Comparison of ENCODE assay signal across 19 cellular contexts in the genomic region with DNA sequence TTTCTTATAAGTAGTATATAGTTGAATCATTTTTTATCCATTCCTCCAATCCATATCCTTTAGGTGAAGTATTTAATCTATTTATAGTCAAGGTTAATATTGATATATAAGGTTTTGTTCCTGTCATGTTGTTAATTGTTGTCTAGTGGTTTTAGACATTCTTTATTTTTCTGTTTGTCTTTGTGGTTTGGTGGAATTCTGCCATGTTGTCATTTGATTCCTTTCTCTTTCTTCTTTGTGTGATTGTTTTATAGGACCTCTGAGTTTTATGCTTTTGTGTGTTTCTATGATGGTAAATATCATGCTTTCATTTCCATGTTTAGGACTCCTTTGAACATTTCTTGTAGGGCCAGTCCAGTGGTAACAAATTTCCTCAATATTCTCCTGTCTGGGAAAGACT.
"Had no signal": no experiment of that assay in that cellular context is flagged by ENCODE, and none has a peak within 500 bp of the region (broad histone marks: within the 10 kb centered on the region; RNA-seq: fewer than 3 reads in every experiment).

No MANE protein-coding gene starts in this region.

- H3K4me3 Mint-ChIP-seq: memory B cell; mesothelial cell of epicardium; natural killer cell treated with Interleukin-12 subunit alpha and Interleukin-12 subunit beta and Interleukin-15 and Interleukin-18, amount 100 ng/mL, for 72 hours; neural progenitor cell; stimulated activated naive B cell treated with anti-CD40 and anti-IgM and Interleukin-4, amounts not matched to agents 10 μg/mL and 1 μg/mL and 100 μg/mL, for 72 hours; stimulated activated naive CD8-positive, alpha-beta T cell treated with anti-CD3 and anti-CD28 coated beads, Interleukin-15, amount 100 ng/mL, for 72 hours had no signal

- H3K27ac Mint-ChIP-seq: memory B cell; mesothelial cell of epicardium; natural killer cell treated with Interleukin-12 subunit alpha and Interleukin-12 subunit beta and Interleukin-15 and Interleukin-18, amount 100 ng/mL, for 72 hours; neural progenitor cell; stimulated activated naive B cell treated with anti-CD40 and anti-IgM and Interleukin-4, amounts not matched to agents 10 μg/mL and 1 μg/mL and 100 μg/mL, for 72 hours; stimulated activated naive CD8-positive, alpha-beta T cell treated with anti-CD3 and anti-CD28 coated beads, Interleukin-15, amount 100 ng/mL, for 72 hours had no signal

- H3K4me3 ChIP-seq: heart right ventricle, left ventricle myocardium inferior, lower lobe of right lung, neural progenitor cell, ovary, right lobe of liver, testis, tibial nerve had no signal

- H3K4me1 Mint-ChIP-seq: memory B cell; neural progenitor cell; stimulated activated naive B cell treated with anti-CD40 and anti-IgM and Interleukin-4, amounts not matched to agents 10 μg/mL and 1 μg/mL and 100 μg/mL, for 72 hours; stimulated activated naive CD8-positive, alpha-beta T cell treated with anti-CD3 and anti-CD28 coated beads, Interleukin-15, amount 100 ng/mL, for 72 hours had no signal

- DNase-seq: effector memory CD4-positive, alpha-beta T cell; heart right ventricle; left cardiac atrium; left ventricle myocardium inferior; lower lobe of right lung; nucleus accumbens; ovary; right lobe of liver; stimulated activated CD4-positive, alpha-beta T cell treated with anti-CD3 and anti-CD28 coated beads, Interleukin-2, amount 100 ng/mL, for 24 hours; stimulated activated CD4-positive, alpha-beta T cell treated with anti-CD3 and anti-CD28 coated beads, Interleukin-4, amount 100 ng/mL, for 4 hours; stimulated activated naive B cell treated with anti-CD40 and anti-IgM and Interleukin-4, amounts not matched to agents 10 μg/mL and 1 μg/mL and 100 μg/mL, for 72 hours; stimulated activated naive CD8-positive, alpha-beta T cell treated with anti-CD3 and anti-CD28 coated beads, Interleukin-15, amount 100 ng/mL, for 72 hours; testis had no signal

- H3K4me1 ChIP-seq: heart right ventricle, left ventricle myocardium inferior, lower lobe of right lung, right lobe of liver, testis, tibial nerve had no signal

- H3K9me3 ChIP-seq: lower lobe of right lung, ovary, testis, tibial nerve had no signal

- H3K36me3 Mint-ChIP-seq: memory B cell; mesothelial cell of epicardium; neural progenitor cell; stimulated activated naive B cell treated with anti-CD40 and anti-IgM and Interleukin-4, amounts not matched to agents 10 μg/mL and 1 μg/mL and 100 μg/mL, for 72 hours had no signal

- H3K27ac ChIP-seq: heart right ventricle, left ventricle myocardium inferior, lower lobe of right lung, neural progenitor cell, ovary, right lobe of liver, testis, tibial nerve had no signal

- H3K36me3 ChIP-seq: heart right ventricle, left ventricle myocardium inferior, lower lobe of right lung, neural progenitor cell, ovary, right lobe of liver, tibial nerve had no signal

- ATAC-seq: esophagus mucosa; heart right ventricle; left cardiac atrium; lower lobe of right lung; natural killer cell treated with Interleukin-12 subunit alpha and Interleukin-12 subunit beta and Interleukin-15 and Interleukin-18, amount 100 ng/mL, for 72 hours; right lobe of liver; stimulated activated naive B cell treated with anti-CD40 and anti-IgM and Interleukin-4, amounts not matched to agents 10 μg/mL and 1 μg/mL and 100 μg/mL, for 72 hours; stimulated activated naive CD8-positive, alpha-beta T cell treated with anti-CD3 and anti-CD28 coated beads, Interleukin-15, amount 100 ng/mL, for 72 hours had no signal

- H3K27me3 Mint-ChIP-seq: memory B cell; natural killer cell treated with Interleukin-12 subunit alpha and Interleukin-12 subunit beta and Interleukin-15 and Interleukin-18, amount 100 ng/mL, for 72 hours; stimulated activated naive B cell treated with anti-CD40 and anti-IgM and Interleukin-4, amounts not matched to agents 10 μg/mL and 1 μg/mL and 100 μg/mL, for 72 hours; stimulated activated naive CD8-positive, alpha-beta T cell treated with anti-CD3 and anti-CD28 coated beads, Interleukin-15, amount 100 ng/mL, for 72 hours had no signal

- H3K27me3 ChIP-seq: neural progenitor cell, ovary, right lobe of liver, testis, tibial nerve had no signal

- H3K9me3 Mint-ChIP-seq: mesothelial cell of epicardium; stimulated activated naive B cell treated with anti-CD40 and anti-IgM and Interleukin-4, amounts not matched to agents 10 μg/mL and 1 μg/mL and 100 μg/mL, for 72 hours had no signal
